Comparison of ENCODE assay signal across 9 cellular contexts in genomic region chr7:29281782-29282541, GRCh38.
DNase-seq lines count a peak whose midpoint lies in the region; ATAC-seq, FAIRE-seq and TF ChIP-seq lines count a peak whose summit lies in the region.
"Had no signal": no experiment of that assay in that cellular context is flagged by ENCODE, and none has a peak within 500 bp of the region (broad histone marks: within the 10 kb centered on the region; RNA-seq: fewer than 3 reads in every experiment).

No MANE protein-coding gene starts in this region.

- H3K4me1 ChIP-seq in keratinocyte (ENCODE audit: control insufficient read depth, extremely low read depth, insufficient read depth, low read length) = peaks cover 38% of the 10 kb centered on the region

- H3K4me2 ChIP-seq in keratinocyte (ENCODE audit: control insufficient read depth, extremely low read depth, insufficient read depth, low read depth, low read length) = peak overlapping the region; percentile 78

- peak; percentile 84 for DNase-seq in Ammon's horn (ENCODE audit: low spot score)
- peak; percentile 53 for DNase-seq in NCI-H146 treated with DMSO at 0.1 percent for 48 hours (lab: John Stamatoyannopoulos, UW; ENCODE audit: unreplicated experiment)
- DNase-seq in amygdala (lab: John Stamatoyannopoulos, UW) = peak in 44 of 56 donors; percentile 8 to 75 (median 55)
- peak; percentile 84 for DNase-seq in keratinocyte (ENCODE audit: low read depth, low spot score)
- no peak for DNase-seq in HT-29 (ENCODE audit: low spot score)
- DNase-seq in stimulated activated CD4-positive, alpha-beta T cell treated with anti-CD3 and anti-CD28 coated beads, Interleukin-4, amount 100 ng/mL, for 1 hour = no peak

- H3K27me3 ChIP-seq in keratinocyte (ENCODE audit: control insufficient read depth, extremely low read depth, insufficient read depth, low read length) = peaks cover 6% of the 10 kb centered on the region

- no peak for TF ChIP-seq CTCF in keratinocyte (optimal IDR thresholded peaks at IDR 0.05 in 1 of 3, IDR thresholded peaks at IDR 0.05 in 1 of 3, conservative IDR thresholded peaks at IDR 0.05 in 1 of 3; ENCODE audit: extremely low read depth in 1 of 3, insufficient read depth in 2 of 3, low read length in 3 of 3)

- H2AFZ ChIP-seq in keratinocyte (ENCODE audit: control insufficient read depth, low read length) = peak overlapping the region; percentile 60

- peaks cover 3% of the 10 kb centered on the region for H4K20me1 ChIP-seq in keratinocyte (ENCODE audit: control insufficient read depth, extremely low read depth, insufficient read depth, low read length)

- no peaks in the 10 kb centered on the region for H3K79me2 ChIP-seq in keratinocyte (ENCODE audit: control insufficient read depth, insufficient read depth, low read length)

- dilution Hi-C loops in keratinocyte (cut with MboI; ENCODE audit: extremely low pct_ligation_motif_present, low sequenced_read_pairs) = no loop called here

- no peaks in the 10 kb centered on the region for H3K9me3 ChIP-seq in keratinocyte (ENCODE audit: control insufficient read depth, low read depth, low read length)

- no peak for ATAC-seq in HG02759 (IDR thresholded peaks at IDR 0.05; ENCODE audit: unreplicated experiment)
- ATAC-seq in GM18868 (IDR thresholded peaks at IDR 0.05; ENCODE audit: unreplicated experiment) = no peak

- peaks cover 3% of the 10 kb centered on the region for H3K9me1 ChIP-seq in keratinocyte (ENCODE audit: control insufficient read depth, extremely low read depth, insufficient read depth, low read length)

- H3K36me3 ChIP-seq in keratinocyte (ENCODE audit: control insufficient read depth in 2 of 2, extremely low read depth in 1 of 2, insufficient read depth in 2 of 2, low read length in 2 of 2) = no peaks in the 10 kb centered on the region

- FAIRE-seq in keratinocyte (lab: Jason Lieb, UNC) = peak; percentile 91
- FAIRE-seq: TTC549 had no signal

- H3K27ac ChIP-seq in keratinocyte (ENCODE audit: control insufficient read depth, insufficient read depth, low read length) = peak overlapping the region; percentile 34

- H3K4me3 ChIP-seq in keratinocyte (ENCODE audit: control insufficient read depth in 2 of 3, extremely low read depth in 1 of 3, insufficient read depth in 2 of 3, low read depth in 1 of 3, low read length in 3 of 3) = peak overlapping the region in 1 of 3 experiments; percentile 25

- H3K9ac ChIP-seq in keratinocyte (ENCODE audit: control insufficient read depth, extremely low read depth, insufficient read depth, low read length) = peak overlapping the region; percentile 42

Comparison
In these comparisons a context has a peak if more than half of its experiments do, and no peak if none do; other contexts are left out.
1. DNase-seq: peak in Ammon's horn (single experiment), NCI-H146 treated with DMSO at 0.1 percent for 48 hours (single experiment), amygdala (44 of 56) and keratinocyte (single experiment); none in HT-29 (single experiment) and stimulated activated CD4-positive, alpha-beta T cell treated with anti-CD3 and anti-CD28 coated beads, Interleukin-4, amount 100 ng/mL, for 1 hour (single experiment).